In genomic region chrX:137234651-137235402, GRCh38 we compare ENCODE assay signal across 21 cellular contexts.
DNase-seq lines count a peak whose midpoint lies in the region; ATAC-seq and TF ChIP-seq lines count a peak whose summit lies in the region.
"Had no signal": no experiment of that assay in that cellular context is flagged by ENCODE, and none has a peak within 500 bp of the region (broad histone marks: within the 10 kb centered on the region; RNA-seq: fewer than 3 reads in every experiment).

No MANE protein-coding gene starts in this region.

- no peak for TF ChIP-seq CTCF in activated CD8-positive, alpha-beta T cell treated with anti-CD3 and anti-CD28 coated beads for 36 hours (IDR thresholded peaks at IDR 0.05)

- POLR2A ChIA-PET in activated CD8-positive, alpha-beta T cell treated with anti-CD3 and anti-CD28 coated beads for 36 hours (lab: Charles Lee), result no interaction called here
- POLR2A ChIA-PET in naive thymus-derived CD8-positive, alpha-beta T cell (lab: Charles Lee), result no interaction called here

- no peaks in the 10 kb centered on the region for H3K27me3 Mint-ChIP-seq in activated naive CD4-positive, alpha-beta T cell treated with anti-CD3 and anti-CD28 coated beads, Interleukin-2, amount 10 ng/mL, durations not matched to agents 7 days and 5 days
- H3K27me3 Mint-ChIP-seq in activated CD8-positive, alpha-beta T cell treated with anti-CD3 and anti-CD28 coated beads for 36 hours, result no peaks in the 10 kb centered on the region
- H3K27me3 Mint-ChIP-seq in naive thymus-derived CD8-positive, alpha-beta T cell, result no peaks in the 10 kb centered on the region
- H3K27me3 Mint-ChIP-seq: activated CD4-positive, alpha-beta memory T cell treated with anti-CD3 and anti-CD28 coated beads, Interleukin-2, amount 10 ng/mL, durations not matched to agents 7 days and 5 days; central memory CD8-positive, alpha-beta T cell had no signal

- CTCF ChIA-PET in activated naive CD4-positive, alpha-beta T cell treated with anti-CD3 and anti-CD28 coated beads, Interleukin-2, amount 10 ng/mL, durations not matched to agents 7 days and 5 days (lab: Charles Lee), result no interaction called here
- CTCF ChIA-PET in activated CD8-positive, alpha-beta T cell treated with anti-CD3 and anti-CD28 coated beads for 36 hours (lab: Charles Lee), result no interaction called here

- no peaks in the 10 kb centered on the region for H3K36me3 Mint-ChIP-seq in activated naive CD4-positive, alpha-beta T cell treated with anti-CD3 and anti-CD28 coated beads, Interleukin-2, amount 10 ng/mL, durations not matched to agents 7 days and 5 days
- H3K36me3 Mint-ChIP-seq in activated CD8-positive, alpha-beta T cell treated with anti-CD3 and anti-CD28 coated beads for 36 hours (ENCODE audit: low read depth), result no peaks in the 10 kb centered on the region
- no peaks in the 10 kb centered on the region for H3K36me3 Mint-ChIP-seq in naive thymus-derived CD8-positive, alpha-beta T cell

- H3K4me3 Mint-ChIP-seq in activated naive CD4-positive, alpha-beta T cell treated with anti-CD3 and anti-CD28 coated beads, Interleukin-2, amount 10 ng/mL, durations not matched to agents 7 days and 5 days, result no peak overlapping the region
- H3K4me3 Mint-ChIP-seq in activated CD8-positive, alpha-beta T cell treated with anti-CD3 and anti-CD28 coated beads for 36 hours, result no peak overlapping the region
- peak overlapping the region; percentile 6 to 80 (median 68) for H3K4me3 Mint-ChIP-seq in naive thymus-derived CD8-positive, alpha-beta T cell
- H3K4me3 Mint-ChIP-seq: activated CD4-positive, alpha-beta memory T cell treated with anti-CD3 and anti-CD28 coated beads, Interleukin-2, amount 10 ng/mL, durations not matched to agents 7 days and 5 days; central memory CD8-positive, alpha-beta T cell had no signal

- H3K9me3 Mint-ChIP-seq in activated naive CD4-positive, alpha-beta T cell treated with anti-CD3 and anti-CD28 coated beads, Interleukin-2, amount 10 ng/mL, durations not matched to agents 7 days and 5 days, result no peaks in the 10 kb centered on the region
- no peaks in the 10 kb centered on the region for H3K9me3 Mint-ChIP-seq in activated CD8-positive, alpha-beta T cell treated with anti-CD3 and anti-CD28 coated beads for 36 hours
- H3K9me3 Mint-ChIP-seq in naive thymus-derived CD8-positive, alpha-beta T cell, result no peaks in the 10 kb centered on the region
- H3K9me3 Mint-ChIP-seq: activated CD4-positive, alpha-beta memory T cell treated with anti-CD3 and anti-CD28 coated beads, Interleukin-2, amount 10 ng/mL, durations not matched to agents 7 days and 5 days; central memory CD8-positive, alpha-beta T cell had no signal

- peak overlapping the region; percentile 81 for H3K27ac Mint-ChIP-seq in activated naive CD4-positive, alpha-beta T cell treated with anti-CD3 and anti-CD28 coated beads, Interleukin-2, amount 10 ng/mL, durations not matched to agents 7 days and 5 days
- H3K27ac Mint-ChIP-seq in activated CD8-positive, alpha-beta T cell treated with anti-CD3 and anti-CD28 coated beads for 36 hours, result peak overlapping the region; percentile 59
- H3K27ac Mint-ChIP-seq in naive thymus-derived CD8-positive, alpha-beta T cell, result peak overlapping the region; percentile 78 to 95 (median 88)
- H3K27ac Mint-ChIP-seq: activated CD4-positive, alpha-beta memory T cell treated with anti-CD3 and anti-CD28 coated beads, Interleukin-2, amount 10 ng/mL, durations not matched to agents 7 days and 5 days had no signal

- H3K4me1 Mint-ChIP-seq in activated naive CD4-positive, alpha-beta T cell treated with anti-CD3 and anti-CD28 coated beads, Interleukin-2, amount 10 ng/mL, durations not matched to agents 7 days and 5 days, result peaks cover 21% of the 10 kb centered on the region
- H3K4me1 Mint-ChIP-seq in activated CD8-positive, alpha-beta T cell treated with anti-CD3 and anti-CD28 coated beads for 36 hours (ENCODE audit: low read depth), result peaks cover 25% of the 10 kb centered on the region
- H3K4me1 Mint-ChIP-seq in naive thymus-derived CD8-positive, alpha-beta T cell, result peaks cover 15 to 42% (median 29%) of the 10 kb centered on the region in 4 donors
- H3K4me1 Mint-ChIP-seq: central memory CD8-positive, alpha-beta T cell had no signal

- peak; percentile 58 for ATAC-seq in activated CD8-positive, alpha-beta T cell treated with anti-CD3 and anti-CD28 coated beads for 36 hours
- ATAC-seq in naive thymus-derived CD8-positive, alpha-beta T cell, result peak; percentile 79 to 90
- no peak for ATAC-seq in HG02884 (IDR thresholded peaks at IDR 0.05; ENCODE audit: unreplicated experiment)
- ATAC-seq: HCT116 had no signal

- intact Hi-C loops in activated CD8-positive, alpha-beta T cell treated with anti-CD3 and anti-CD28 coated beads for 36 hours (cut with micrococcal nuclease), result no loop called here

- peak; percentile 33 for DNase-seq in activated naive CD4-positive, alpha-beta T cell treated with anti-CD3 and anti-CD28 coated beads, Interleukin-2, amount 10 ng/mL, durations not matched to agents 7 days and 5 days
- no peak for DNase-seq in activated naive CD4-positive, alpha-beta T cell treated with anti-CD3 and anti-CD28 coated beads, Interleukin-2, amount 50 U/mL, for 16 hours
- DNase-seq in Kasumi-1 (lab: John Stamatoyannopoulos, UW) (peak; percentile 29 to 45), C1 segment of cervical spinal cord (lab: John Stamatoyannopoulos, UW) (no peak), retina (no peak)
- peak; percentile 13 for DNase-seq in activated CD8-positive, alpha-beta T cell treated with anti-CD3 and anti-CD28 coated beads for 36 hours
- peak in 6 of 10 donors; percentile 1 to 43 (median 14) for DNase-seq in naive thymus-derived CD8-positive, alpha-beta T cell
- DNase-seq: activated CD4-positive, alpha-beta memory T cell treated with anti-CD3 and anti-CD28 coated beads, Interleukin-2, amount 10 ng/mL, durations not matched to agents 7 days and 5 days; activated gamma-delta T cell; activated T-cell treated with anti-CD3 and anti-CD28 coated beads for 4 hours; aorta; DMS 273 treated with DMSO at 0.1 percent for 48 hours; head of caudate nucleus; kidney glomerular epithelial cell; NCI-H1694; NCI-H526; RPMI8226; transverse colon had no signal

Comparison
In these comparisons a context has a peak if more than half of its experiments do, and no peak if none do; other contexts are left out.
1. DNase-seq: peak in activated naive CD4-positive, alpha-beta T cell treated with anti-CD3 and anti-CD28 coated beads, Interleukin-2, amount 10 ng/mL, durations not matched to agents 7 days and 5 days (single experiment), Kasumi-1 (2 of 2), activated CD8-positive, alpha-beta T cell treated with anti-CD3 and anti-CD28 coated beads for 36 hours (single experiment) and naive thymus-derived CD8-positive, alpha-beta T cell (6 of 10); none in activated naive CD4-positive, alpha-beta T cell treated with anti-CD3 and anti-CD28 coated beads, Interleukin-2, amount 50 U/mL, for 16 hours (single experiment), C1 segment of cervical spinal cord (0 of 14) and retina (single experiment).
2. H3K4me3 Mint-ChIP-seq: peak in naive thymus-derived CD8-positive, alpha-beta T cell (10 of 10); none in activated naive CD4-positive, alpha-beta T cell treated with anti-CD3 and anti-CD28 coated beads, Interleukin-2, amount 10 ng/mL, durations not matched to agents 7 days and 5 days (single experiment) and activated CD8-positive, alpha-beta T cell treated with anti-CD3 and anti-CD28 coated beads for 36 hours (single experiment).
3. Peak in every context shown above with its lines, with median percentiles within 50 percentile points of each other: H3K27ac Mint-ChIP-seq.